ENCODE assay signal across 10 cellular contexts in the genomic region with DNA sequence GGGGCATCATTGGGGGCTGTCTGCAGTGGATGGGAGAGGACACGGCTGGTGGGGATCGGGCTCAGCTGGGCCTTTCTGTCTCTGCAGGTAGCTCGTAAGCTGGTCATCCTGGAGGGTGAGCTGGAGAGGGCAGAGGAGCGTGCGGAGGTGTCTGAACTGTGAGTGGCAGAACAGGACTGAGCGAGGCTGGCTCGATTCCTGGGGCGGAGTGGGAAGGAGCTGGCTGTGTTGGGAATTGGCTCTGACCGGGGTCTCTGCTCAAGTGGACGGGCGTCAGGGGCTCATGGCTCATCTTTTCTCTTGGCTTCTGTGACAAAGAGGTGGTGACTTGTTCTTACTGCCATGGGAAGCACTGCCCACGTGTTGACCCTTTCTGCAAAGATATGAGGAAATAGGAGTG. TPM values are rescaled to one million over a fixed set of nuclear protein-coding genes. Genes with fewer than 3 reads are reported as not detected.
DNase-seq lines count a peak whose midpoint lies in the region; ATAC-seq and TF ChIP-seq lines count a peak whose summit lies in the region.
"Had no signal": no experiment of that assay in that cellular context is flagged by ENCODE, and none has a peak within 500 bp of the region (broad histone marks: within the 10 kb centered on the region; RNA-seq: fewer than 3 reads in every experiment).

No MANE protein-coding gene starts in this region.

- no peak for ATAC-seq in aorta (ENCODE audit: low FRiP score)

- H3K23ac ChIP-seq in mesenchymal stem cell (ENCODE audit: low read length in 2 of 2) = no peak overlapping the region

- H2BK5ac ChIP-seq in mesenchymal stem cell (ENCODE audit: low read depth, low read length, poor library complexity, severe bottlenecking) = no peak overlapping the region

- no peak overlapping the region for H4K8ac ChIP-seq in mesenchymal stem cell (ENCODE audit: low read length)

- H3K27me3 ChIP-seq in breast epithelium = no peaks in the 10 kb centered on the region
- H3K27me3 ChIP-seq in mammary epithelial cell (ENCODE audit: insufficient read depth, low read length) = no peaks in the 10 kb centered on the region
- H3K27me3 ChIP-seq in adrenal gland = no peaks in the 10 kb centered on the region
- no peaks in the 10 kb centered on the region for H3K27me3 ChIP-seq in mesenchymal stem cell (ENCODE audit: control insufficient read depth in 1 of 2, insufficient read depth in 1 of 2, low read length in 2 of 2)
- no peaks in the 10 kb centered on the region for H3K27me3 ChIP-seq in transverse colon
- no peaks in the 10 kb centered on the region for H3K27me3 ChIP-seq in brain microvascular endothelial cell (replicated peaks)
- H3K27me3 ChIP-seq in aorta (ENCODE audit: control insufficient read depth in 1 of 2, insufficient read depth in 2 of 2, low read length in 1 of 2) = no peaks in the 10 kb centered on the region

- in situ Hi-C loops in mammary epithelial cell (cut with MboI; ENCODE audit: low sequenced_read_pairs in 2 of 2) = no loop called here
- in situ Hi-C loops in transverse colon (cut with MboI; ENCODE audit: low pct_ligation_motif_present in 1 of 4, low pct_unique_long_range_greater_than_20kb in 1 of 4, low sequenced_read_pairs in 3 of 4) = no loop called here
- in situ Hi-C loops in brain microvascular endothelial cell (cut with HindIII; ENCODE audit: low pct_ligation_motif_present, low sequenced_read_pairs) = no loop called here

- dilution Hi-C loops in mammary epithelial cell (cut with HindIII; ENCODE audit: low sequenced_read_pairs) = no loop called here

- no peak overlapping the region for H3K18ac ChIP-seq in mesenchymal stem cell (ENCODE audit: low read depth in 1 of 2, low read length in 2 of 2)

- H4K20me1 ChIP-seq in mammary epithelial cell (ENCODE audit: insufficient read depth, low read length) = no peaks in the 10 kb centered on the region

- no peak overlapping the region for H2BK15ac ChIP-seq in mesenchymal stem cell (ENCODE audit: low read depth, poor library complexity, severe bottlenecking)

- no peak overlapping the region for H4K91ac ChIP-seq in mesenchymal stem cell (ENCODE audit: low read length)

- no peak overlapping the region for H2BK120ac ChIP-seq in mesenchymal stem cell (ENCODE audit: low read depth, low read length)

- peaks cover 81% of the 10 kb centered on the region for H3K79me2 ChIP-seq in mammary epithelial cell (ENCODE audit: insufficient read depth, low read length)

- H3K4ac ChIP-seq in mesenchymal stem cell (ENCODE audit: low read depth in 1 of 2, low read length in 2 of 2) = no peak overlapping the region

- BruUV-seq in mammary epithelial cell (replicated peaks; lab: Mats Ljungman, UMichigan) = no TSS peak

- DNase-seq in breast epithelium (ENCODE audit: low spot score in 2 of 2) (no peak), mammary epithelial cell (no peak), adrenal gland (no peak), mesenchymal stem cell (no peak), transverse colon (no peak), brain microvascular endothelial cell (no peak), aorta (no peak), MV-4-11 (lab: John Stamatoyannopoulos, UW) (no peak)
- DNase-seq: erythroblast, naive B cell had no signal

- H2BK12ac ChIP-seq in mesenchymal stem cell (ENCODE audit: low read length in 2 of 2) = no peak overlapping the region

- TF ChIP-seq POLR2A in breast epithelium (IDR thresholded peaks at IDR 0.05) = no peak
- no peak for TF ChIP-seq POLR2A in adrenal gland (IDR thresholded peaks at IDR 0.05)
- TF ChIP-seq POLR2A in transverse colon (IDR thresholded peaks at IDR 0.05) = no peak

- H3K27ac ChIP-seq in breast epithelium (peak overlapping the region; percentile 81 to 85), mammary epithelial cell (ENCODE audit: insufficient read depth, low read depth, low read length) (no peak overlapping the region), adrenal gland (peak overlapping the region in 3 of 5 donors; percentile 22 to 76 (median 41)), mesenchymal stem cell (ENCODE audit: low read length, poor library complexity, severe bottlenecking) (no peak overlapping the region), transverse colon (peak overlapping the region; percentile 70 to 100 (median 86)), brain microvascular endothelial cell (no peak overlapping the region), aorta (ENCODE audit: low read depth in 1 of 2, low read length in 2 of 2) (peak overlapping the region in 1 of 2 donors; percentile 42)

- no peak overlapping the region for H3K9ac ChIP-seq in mammary epithelial cell (ENCODE audit: insufficient read depth, low read length)
- peak overlapping the region; percentile 28 for H3K9ac ChIP-seq in mesenchymal stem cell (ENCODE audit: low read length)

- H3K9me3 ChIP-seq in breast epithelium = no peaks in the 10 kb centered on the region
- no peaks in the 10 kb centered on the region for H3K9me3 ChIP-seq in mammary epithelial cell (replicated peaks; ENCODE audit: insufficient read depth, low read length)
- H3K9me3 ChIP-seq in adrenal gland (replicated peaks in 1 of 3) = no peaks in the 10 kb centered on the region
- H3K9me3 ChIP-seq in mesenchymal stem cell (ENCODE audit: control insufficient read depth, low read length) = no peaks in the 10 kb centered on the region
- H3K9me3 ChIP-seq in transverse colon = no peaks in the 10 kb centered on the region
- H3K9me3 ChIP-seq in aorta (ENCODE audit: control insufficient read depth, low read length) = no peaks in the 10 kb centered on the region

- TF ChIP-seq EP300 in transverse colon (IDR thresholded peaks at IDR 0.05; ENCODE audit: low read depth) = no peak

- H3K4me2 ChIP-seq in mammary epithelial cell (ENCODE audit: insufficient read depth, low read depth, low read length) (no peak overlapping the region), mesenchymal stem cell (ENCODE audit: low read length, poor library complexity, severe bottlenecking) (no peak overlapping the region)

- H3K4me1 ChIP-seq in breast epithelium = peaks cover 0 to 7% of the 10 kb centered on the region in 2 donors
- peaks cover 3% of the 10 kb centered on the region for H3K4me1 ChIP-seq in mammary epithelial cell (ENCODE audit: insufficient read depth, low read length)
- H3K4me1 ChIP-seq in adrenal gland (replicated peaks in 1 of 2) = peaks cover 0 to 37% of the 10 kb centered on the region in 2 donors
- H3K4me1 ChIP-seq in mesenchymal stem cell (ENCODE audit: control insufficient read depth, insufficient read depth, low read depth, low read length) = peaks cover 7% of the 10 kb centered on the region
- H3K4me1 ChIP-seq in transverse colon = peaks cover 24 to 58% (median 38%) of the 10 kb centered on the region in 4 donors
- no peaks in the 10 kb centered on the region for H3K4me1 ChIP-seq in aorta (ENCODE audit: control insufficient read depth in 1 of 2, insufficient read depth in 2 of 2, low read length in 2 of 2)

- H3K4me3 ChIP-seq in breast epithelium (peak overlapping the region in 1 of 3 donors; percentile 25), mammary epithelial cell (replicated peaks in 1 of 3; ENCODE audit: insufficient read depth in 1 of 3, low read depth in 2 of 3, low read length in 3 of 3) (no peak overlapping the region), adrenal gland (no peak overlapping the region), mesenchymal stem cell (ENCODE audit: insufficient read depth in 1 of 2, low read depth in 1 of 2, low read length in 2 of 2) (no peak overlapping the region), transverse colon (no peak overlapping the region), brain microvascular endothelial cell (ENCODE audit: low read depth, low read length) (no peak overlapping the region), aorta (ENCODE audit: low read length in 2 of 2) (no peak overlapping the region)

- H2AK5ac ChIP-seq in mesenchymal stem cell (ENCODE audit: low read length, severe bottlenecking) = no peak overlapping the region

- H2AFZ ChIP-seq in mammary epithelial cell (ENCODE audit: low read depth, low read length) (no peak overlapping the region), mesenchymal stem cell (ENCODE audit: low read depth, low read length) (no peak overlapping the region)

- no peak overlapping the region for H3K14ac ChIP-seq in mesenchymal stem cell (ENCODE audit: low read length in 2 of 2)

- CTCF ChIA-PET in mammary epithelial cell (lab: Charles Lee; ENCODE audit: low non-redundant PET) = no interaction called here

- H3K79me1 ChIP-seq in mesenchymal stem cell (replicated peaks; ENCODE audit: low read length, poor library complexity, severe bottlenecking) = peaks cover 5% of the 10 kb centered on the region

- no peak for TF ChIP-seq CTCF in breast epithelium (IDR thresholded peaks at IDR 0.05)
- no peak for TF ChIP-seq CTCF in mammary epithelial cell (conservative IDR thresholded peaks at IDR 0.05 in 1 of 2, IDR thresholded peaks at IDR 0.05 in 1 of 2; ENCODE audit: extremely low read depth in 1 of 2, insufficient read depth in 1 of 2, low read depth in 1 of 2, low read length in 2 of 2)
- TF ChIP-seq CTCF in adrenal gland (IDR thresholded peaks at IDR 0.05) = no peak
- no peak for TF ChIP-seq CTCF in transverse colon (IDR thresholded peaks at IDR 0.05)
- TF ChIP-seq CTCF in brain microvascular endothelial cell (IDR thresholded peaks at IDR 0.05; ENCODE audit: low read depth, low read length, missing control alignments) = no peak

- intact Hi-C loops in breast epithelium (cut with DNase I; ENCODE audit: low total_unique reads) (no loop called here), mammary epithelial cell (cut with micrococcal nuclease) (no loop called here), adrenal gland (cut with DNase I) (no loop called here), transverse colon (cut with DNase I; ENCODE audit: low total_unique reads) (no loop called here), aorta (cut with DNase I) (no loop called here)

- H3K36me3 ChIP-seq in breast epithelium (no peaks in the 10 kb centered on the region), mammary epithelial cell (ENCODE audit: insufficient read depth, low read length) (peaks cover 57% of the 10 kb centered on the region), adrenal gland (replicated peaks in 1 of 2) (peaks cover 0 to 100% of the 10 kb centered on the region in 2 donors), mesenchymal stem cell (ENCODE audit: control insufficient read depth in 1 of 2, insufficient read depth in 2 of 2, low read depth in 1 of 2, low read length in 2 of 2) (peaks cover 95 to 100% of the 10 kb centered on the region in 2 experiments), transverse colon (peaks cover 0 to 87% (median 45%) of the 10 kb centered on the region in 4 donors), brain microvascular endothelial cell (replicated peaks) (peaks cover 100% of the 10 kb centered on the region), aorta (ENCODE audit: control insufficient read depth in 1 of 2, insufficient read depth in 2 of 2, low read length in 1 of 2) (peaks cover 12 to 34% of the 10 kb centered on the region in 2 donors)

- 77% methylated on average over 9 of the region's 12 CpGs for WGBS in mammary epithelial cell (ENCODE audit: low coverage, missing lambda C conversion rate)
- 72 to 84% (median 78%) methylated on average over 12 of the region's 12 CpGs for WGBS in adrenal gland, 4 donors
- 94% methylated on average over 12 of the region's 12 CpGs for WGBS in mesenchymal stem cell
- 54% methylated on average over 12 of the region's 12 CpGs; no CpG with 5 or more reads in 1 of the 2 donors for WGBS in transverse colon (ENCODE audit: low coverage in 1 of 2), 2 donors
- 30 to 40% methylated on average over 12 of the region's 12 CpGs for WGBS in aorta, 2 donors

RNA-seq across cellular contexts. Expression of a gene that starts 11.6 kb away (rescaled TPM):
- total RNA-seq in breast epithelium = 100 to 1,000 TPM; 257 to 652 (median 430) TPM
- total RNA-seq in mammary epithelial cell = 100 to 1,000 TPM; 716 to 802 TPM
- 499 TPM for polyA plus RNA-seq in mammary epithelial cell
- polyA minus RNA-seq in mammary epithelial cell = 299 TPM
- 100 to 1,000 TPM; 145 to 294 (median 193) TPM for total RNA-seq in adrenal gland
- 100 to 1,000 TPM; 195 to 290 (median 290) TPM for polyA plus RNA-seq in adrenal gland
- polyA plus RNA-seq in mesenchymal stem cell (2013, experiment 1 of 2) = 881 TPM
- 886 TPM for polyA plus RNA-seq in mesenchymal stem cell (2013, experiment 2 of 2)
- 100 to 1,000 TPM; 228 to 491 (median 288) TPM for total RNA-seq in transverse colon
- total RNA-seq in aorta = 1,000 to 10,000 TPM in 1 of 2 donors, 100 to 1,000 TPM in 1; 695 to 1,409 TPM
- 100 to 1,000 TPM; 800 to 937 TPM for polyA plus RNA-seq in aorta

RNA-seq across cellular contexts. Expression of a gene that starts 23.7 kb away (rescaled TPM):
- total RNA-seq in breast epithelium (10 to 100 TPM; 34.7 to 40.6 (median 38.8) TPM), mammary epithelial cell (10 to 100 TPM; 46.0 to 70.1 TPM), adrenal gland (100 to 1,000 TPM in 1 of 8 donors, 10 to 100 TPM in 7; 52.8 to 118 (median 72.2) TPM), transverse colon (100 to 1,000 TPM in 1 of 4 donors, 10 to 100 TPM in 3; 22.3 to 102 (median 67.9) TPM), aorta (10 to 100 TPM; 51.3 to 56.7 TPM)
- polyA plus RNA-seq in mammary epithelial cell (131 TPM), adrenal gland (100 to 1,000 TPM in 1 of 3 donors, 10 to 100 TPM in 2; 32.0 to 143 (median 34.8) TPM), aorta (10 to 100 TPM; 17.6 to 30.3 TPM)
- 123 TPM for polyA minus RNA-seq in mammary epithelial cell
- 54.8 TPM for polyA plus RNA-seq in mesenchymal stem cell (2013, experiment 1 of 2)
- polyA plus RNA-seq in mesenchymal stem cell (2013, experiment 2 of 2) = 54.2 TPM

RNA-seq across cellular contexts. Expression of a gene that starts 55.5 kb away (rescaled TPM):
- 1 to 10 TPM in 2 of 3 donors, under 1 TPM in 1; 0.16 to 5.7 (median 5.6) TPM for total RNA-seq in breast epithelium
- total RNA-seq in mammary epithelial cell = under 1 TPM; under 0.01 to 0.28 TPM
- 0.03 TPM for polyA plus RNA-seq in mammary epithelial cell
- polyA minus RNA-seq in mammary epithelial cell = not detected
- 1 to 10 TPM in 1 of 8 donors, under 1 TPM in 6, not detected in 1; 0.21 to 1.4 (median 0.84) TPM for total RNA-seq in adrenal gland
- 1 to 10 TPM; 1.4 to 4.7 (median 1.5) TPM for polyA plus RNA-seq in adrenal gland
- polyA plus RNA-seq in mesenchymal stem cell (2013, experiment 1 of 2) = not detected
- polyA plus RNA-seq in mesenchymal stem cell (2013, experiment 2 of 2) = not detected
- 10 to 100 TPM; 17.6 to 55.4 (median 30.8) TPM for total RNA-seq in transverse colon
- 1 to 10 TPM; 1.3 to 1.4 TPM for total RNA-seq in aorta
- polyA plus RNA-seq in aorta = 1 to 10 TPM in 1 of 2 donors, under 1 TPM in 1; 0.10 to 2.5 TPM

Comparison
In these comparisons a context has a peak if more than half of its experiments do, and no peak if none do; other contexts are left out.
1. H3K27ac ChIP-seq: peak in breast epithelium (2 of 2), adrenal gland (3 of 5) and transverse colon (4 of 4); none in mammary epithelial cell (single experiment), mesenchymal stem cell (single experiment) and brain microvascular endothelial cell (single experiment).